21 cellular contexts compared by ENCODE assay signal in genomic region chr2:123840016-123840415, GRCh38.
DNase-seq lines count a peak whose midpoint lies in the region; ATAC-seq and TF ChIP-seq lines count a peak whose summit lies in the region.
"Had no signal": no experiment of that assay in that cellular context is flagged by ENCODE, and none has a peak within 500 bp of the region (broad histone marks: within the 10 kb centered on the region; RNA-seq: fewer than 3 reads in every experiment).

No MANE protein-coding gene starts in this region.

- no peak overlapping the region for H3K14ac ChIP-seq in H9 (ENCODE audit: insufficient read depth, low read length)

- H2BK120ac ChIP-seq in H9 (ENCODE audit: low read depth, low read length, poor library complexity, severe bottlenecking), result no peak overlapping the region

- H2BK15ac ChIP-seq in H9 (ENCODE audit: low read depth, low read length), result no peak overlapping the region

- DNase-seq in H9, result no peak
- DNase-seq in mammary epithelial cell, result peak; percentile 3
- peak; percentile 64 to 90 for DNase-seq in foreskin keratinocyte
- no peak for DNase-seq in BE2C
- DNase-seq in suprapubic skin (ENCODE audit: low spot score in 2 of 2), result no peak
- DNase-seq in activated gamma-delta T cell treated with Interleukin-2 at 50 U/mL for 16 hours, result no peak
- DNase-seq in psoas muscle, result no peak
- DNase-seq: CD4-positive, alpha-beta T cell; GM23248; MV-4-11; NCI-H1105; NCI-H1436 treated with DMSO at 0.1 percent for 48 hours; NCI-H187 treated with DMSO at 0.1 percent for 48 hours; NCI-H526 treated with DMSO at 0.1 percent for 48 hours; SIG-M5 had no signal

- H2AFZ ChIP-seq in H9 (ENCODE audit: low read length), result no peak overlapping the region
- H2AFZ ChIP-seq in OCI-LY3 (ENCODE audit: low read depth, low read length), result no peak overlapping the region
- no peak overlapping the region for H2AFZ ChIP-seq in mammary epithelial cell (ENCODE audit: low read depth, low read length)
- H2AFZ ChIP-seq: GM23248 had no signal

- H3K9me3 ChIP-seq in H9 (ENCODE audit: control insufficient read depth, low read depth, low read length) (no peaks in the 10 kb centered on the region), OCI-LY3 (ENCODE audit: insufficient read depth, low read length) (peaks cover 6% of the 10 kb centered on the region), mammary epithelial cell (replicated peaks; ENCODE audit: insufficient read depth, low read length) (peaks cover 14% of the 10 kb centered on the region), BE2C (no peaks in the 10 kb centered on the region), suprapubic skin (peaks cover 20% of the 10 kb centered on the region), psoas muscle (no peaks in the 10 kb centered on the region)
- H3K9me3 ChIP-seq: HAP-1 had no signal

- H4K5ac ChIP-seq in H9 (ENCODE audit: insufficient read length, low read depth, low read length), result no peak overlapping the region

- no peak overlapping the region for H3K18ac ChIP-seq in H9 (ENCODE audit: insufficient read length, low read depth, low read length)

- H3K79me2 ChIP-seq in H9 (ENCODE audit: insufficient read depth, low read length) (no peaks in the 10 kb centered on the region), OCI-LY3 (ENCODE audit: low read length) (no peaks in the 10 kb centered on the region), mammary epithelial cell (ENCODE audit: insufficient read depth, low read length) (no peaks in the 10 kb centered on the region)

- no peak for TF ChIP-seq POLR2A in suprapubic skin (IDR thresholded peaks at IDR 0.05)

- peaks cover 14 to 22% of the 10 kb centered on the region in 2 experiments; a peak in 4 of 5 replicates for H3K9me3 Mint-ChIP-seq in H9

- no peak overlapping the region for H3K56ac ChIP-seq in H9 (ENCODE audit: insufficient read length, low read depth, low read length)

- no peaks in the 10 kb centered on the region for H3K27me3 Mint-ChIP-seq in H9 (ENCODE audit: low read depth)
- H3K27me3 Mint-ChIP-seq: CD4-positive, alpha-beta T cell had no signal

- no peak overlapping the region for H4K91ac ChIP-seq in H9 (ENCODE audit: insufficient read length, low read depth, low read length)

- H4K8ac ChIP-seq in H9 (replicated peaks; ENCODE audit: insufficient read length, low read depth, low read length), result no peak overlapping the region

- no peak overlapping the region for H2AK5ac ChIP-seq in H9 (ENCODE audit: insufficient read length, low read length)

- no peaks in the 10 kb centered on the region for H3K4me1 ChIP-seq in H9 (ENCODE audit: insufficient read depth, low read length)
- no peaks in the 10 kb centered on the region for H3K4me1 ChIP-seq in OCI-LY3 (ENCODE audit: low read length)
- no peaks in the 10 kb centered on the region for H3K4me1 ChIP-seq in mammary epithelial cell (ENCODE audit: insufficient read depth, low read length)
- no peaks in the 10 kb centered on the region for H3K4me1 ChIP-seq in foreskin keratinocyte
- H3K4me1 ChIP-seq in BE2C, result no peaks in the 10 kb centered on the region
- H3K4me1 ChIP-seq in suprapubic skin, result no peaks in the 10 kb centered on the region
- H3K4me1 ChIP-seq in psoas muscle, result no peaks in the 10 kb centered on the region
- H3K4me1 ChIP-seq: BLaER1, HAP-1 had no signal

- no peak overlapping the region for H3K27ac ChIP-seq in H9 (ENCODE audit: insufficient read length, low read depth, low read length)
- H3K27ac ChIP-seq in OCI-LY3 (ENCODE audit: low read length), result no peak overlapping the region
- no peak overlapping the region for H3K27ac ChIP-seq in mammary epithelial cell (ENCODE audit: insufficient read depth, low read depth, low read length)
- no peak overlapping the region for H3K27ac ChIP-seq in foreskin keratinocyte
- no peak overlapping the region for H3K27ac ChIP-seq in suprapubic skin
- H3K27ac ChIP-seq in psoas muscle, result no peak overlapping the region
- H3K27ac ChIP-seq: BLaER1, GM23248, HL-60, SK-N-MC had no signal

- H3K27me3 ChIP-seq in H9 (ENCODE audit: insufficient read depth, low read length), result no peaks in the 10 kb centered on the region
- H3K27me3 ChIP-seq in OCI-LY3 (ENCODE audit: low read depth, low read length), result no peaks in the 10 kb centered on the region
- H3K27me3 ChIP-seq in mammary epithelial cell (ENCODE audit: insufficient read depth, low read length), result no peaks in the 10 kb centered on the region
- no peaks in the 10 kb centered on the region for H3K27me3 ChIP-seq in foreskin keratinocyte
- no peaks in the 10 kb centered on the region for H3K27me3 ChIP-seq in BE2C
- H3K27me3 ChIP-seq in suprapubic skin, result no peaks in the 10 kb centered on the region
- no peaks in the 10 kb centered on the region for H3K27me3 ChIP-seq in psoas muscle (ENCODE audit: insufficient read depth in 3 of 3, low read length in 2 of 3)
- H3K27me3 ChIP-seq: BLaER1 had no signal

- peaks cover 0 to 14% (median 2%) of the 10 kb centered on the region in 3 experiments; a peak in 5 of 7 replicates for H3K36me3 Mint-ChIP-seq in H9 (ENCODE audit: insufficient read depth in 1 of 3, low read depth in 3 of 3)

- no peak overlapping the region for H3K9ac ChIP-seq in H9 (ENCODE audit: extremely low read depth, insufficient read length, low read length)
- H3K9ac ChIP-seq in OCI-LY3 (ENCODE audit: low read length), result no peak overlapping the region
- no peak overlapping the region for H3K9ac ChIP-seq in mammary epithelial cell (ENCODE audit: insufficient read depth, low read length)
- H3K9ac ChIP-seq: BLaER1, GM23248 had no signal

- intact Hi-C loops in mammary epithelial cell (cut with micrococcal nuclease), result no loop called here
- intact Hi-C loops in psoas muscle (cut with DNase I), result no loop called here

- H3T11ph ChIP-seq in H9 (ENCODE audit: low read length), result no peak overlapping the region

- no peak overlapping the region for H3K4me3 ChIP-seq in OCI-LY3 (ENCODE audit: low read length)
- H3K4me3 ChIP-seq in mammary epithelial cell (replicated peaks in 1 of 3; ENCODE audit: insufficient read depth in 1 of 3, low read depth in 2 of 3, low read length in 3 of 3), result no peak overlapping the region
- no peak overlapping the region for H3K4me3 ChIP-seq in BE2C (ENCODE audit: low read depth, low read length)
- no peak overlapping the region for H3K4me3 ChIP-seq in suprapubic skin
- H3K4me3 ChIP-seq in psoas muscle, result no peak overlapping the region
- H3K4me3 ChIP-seq: BLaER1, GM23248, HAP-1, SK-N-MC had no signal

- dilution Hi-C loops in mammary epithelial cell (cut with HindIII; ENCODE audit: low sequenced_read_pairs), result no loop called here

- H3K4me1 Mint-ChIP-seq in H9, result 0 out of 4 replicates have a peak, but pooled peaks cover 0 to 2% of the 10 kb centered on the region in 2 experiments

- H2BK5ac ChIP-seq in H9 (ENCODE audit: insufficient read length, low read length), result no peak overlapping the region

- no peak overlapping the region for H3K23ac ChIP-seq in H9 (ENCODE audit: insufficient read length, low read depth, low read length)

- H3K79me1 ChIP-seq in H9 (ENCODE audit: insufficient read depth, low read depth, low read length, poor library complexity, severe bottlenecking), result no peaks in the 10 kb centered on the region

- peak; percentile 92 for ATAC-seq in foreskin keratinocyte
- ATAC-seq in psoas muscle, result no peak
- ATAC-seq: Panc1 had no signal

- H3K4me2 ChIP-seq in H9 (ENCODE audit: insufficient read depth, insufficient read length, low read length) (no peak overlapping the region), OCI-LY3 (ENCODE audit: low read length) (no peak overlapping the region), mammary epithelial cell (ENCODE audit: insufficient read depth, low read depth, low read length) (no peak overlapping the region)
- H3K4me2 ChIP-seq: BLaER1 had no signal

- H2BK20ac ChIP-seq in H9 (ENCODE audit: low read depth, low read length, poor library complexity, severe bottlenecking), result no peak overlapping the region

- H4K20me1 ChIP-seq in H9 (ENCODE audit: control insufficient read depth, insufficient read depth, insufficient read length), result no peaks in the 10 kb centered on the region
- no peaks in the 10 kb centered on the region for H4K20me1 ChIP-seq in OCI-LY3 (ENCODE audit: insufficient read depth, low read length)
- H4K20me1 ChIP-seq in mammary epithelial cell (ENCODE audit: insufficient read depth, low read length), result no peaks in the 10 kb centered on the region
- H4K20me1 ChIP-seq: BLaER1 had no signal

- H2BK12ac ChIP-seq in H9 (ENCODE audit: insufficient read length, low read depth, low read length), result no peak overlapping the region

- H3K36me3 ChIP-seq in OCI-LY3 (replicated peaks; ENCODE audit: low read depth, low read length) (no peaks in the 10 kb centered on the region), mammary epithelial cell (ENCODE audit: insufficient read depth, low read length) (no peaks in the 10 kb centered on the region), BE2C (no peaks in the 10 kb centered on the region), suprapubic skin (no peaks in the 10 kb centered on the region), psoas muscle (ENCODE audit: insufficient read depth in 1 of 2, low read depth in 1 of 2) (no peaks in the 10 kb centered on the region)
- H3K36me3 ChIP-seq: BLaER1, HAP-1 had no signal

- no peak overlapping the region for H3K4ac ChIP-seq in H9 (ENCODE audit: low read depth, low read length)

- CTCF ChIA-PET in mammary epithelial cell (lab: Charles Lee; ENCODE audit: low non-redundant PET), result no interaction called here

- H3K27ac Mint-ChIP-seq in H9, result 0 out of 7 replicates have a peak overlapping the region, but pooled peaks of 1 of the 3 experiments have one; percentile 47
- H3K27ac Mint-ChIP-seq: CD4-positive, alpha-beta T cell had no signal

- in situ Hi-C loops in mammary epithelial cell (cut with MboI; ENCODE audit: low sequenced_read_pairs in 2 of 2), result no loop called here

- no peak overlapping the region for H3K4me3 Mint-ChIP-seq in H9
- H3K4me3 Mint-ChIP-seq: CD4-positive, alpha-beta T cell had no signal

- no peak for TF ChIP-seq EP300 in suprapubic skin (IDR thresholded peaks at IDR 0.05)

- TF ChIP-seq CTCF in H9 (conservative IDR thresholded peaks at IDR 0.05) (0 out of 3 replicates have a peak, but pooled peaks have one; percentile 7), OCI-LY3 (IDR thresholded peaks at IDR 0.05; ENCODE audit: low read depth, low read length) (0 out of 2 replicates have a peak, but pooled peaks have one; percentile 6), mammary epithelial cell (conservative IDR thresholded peaks at IDR 0.05 in 1 of 2, IDR thresholded peaks at IDR 0.05 in 1 of 2; ENCODE audit: extremely low read depth in 1 of 2, insufficient read depth in 1 of 2, low read depth in 1 of 2, low read length in 2 of 2) (peak in 1 of 2 donors; percentile 7), foreskin keratinocyte (conservative IDR thresholded peaks at IDR 0.05) (peak; percentile 40), BE2C (IDR thresholded peaks at IDR 0.05; ENCODE audit: low read depth, low read length) (no peak), suprapubic skin (IDR thresholded peaks at IDR 0.05) (no peak), psoas muscle (IDR thresholded peaks at IDR 0.05) (no peak)

- no peaks in the 10 kb centered on the region for H3K23me2 ChIP-seq in H9 (ENCODE audit: insufficient read length, low read depth, low read length, poor library complexity, severe bottlenecking)

- BruUV-seq in mammary epithelial cell (replicated peaks; lab: Mats Ljungman, UMichigan), result no TSS peak

Comparison
In these comparisons a context has a peak if more than half of its experiments do, and no peak if none do; other contexts are left out.
1. DNase-seq: peak in mammary epithelial cell (single experiment) and foreskin keratinocyte (2 of 2); none in H9 (single experiment), BE2C (single experiment), suprapubic skin (0 of 2), activated gamma-delta T cell treated with Interleukin-2 at 50 U/mL for 16 hours (single experiment) and psoas muscle (0 of 2).
2. CTCF ChIP-seq: peak in H9 (single experiment), OCI-LY3 (single experiment) and foreskin keratinocyte (single experiment); none in BE2C (single experiment), suprapubic skin (0 of 2) and psoas muscle (single experiment).